ENCODE assay signal across 21 cellular contexts in genomic region chr15:80691575-80691974, GRCh38. TPM values are rescaled to one million over a fixed set of nuclear protein-coding genes. Genes with fewer than 3 reads are reported as not detected.
DNase-seq lines count a peak whose midpoint lies in the region; ATAC-seq, FAIRE-seq and TF ChIP-seq lines count a peak whose summit lies in the region.
"Had no signal": no experiment of that assay in that cellular context is flagged by ENCODE, and none has a peak within 500 bp of the region (broad histone marks: within the 10 kb centered on the region; RNA-seq: fewer than 3 reads in every experiment).

No MANE protein-coding gene starts in this region.

- H3K27ac ChIP-seq in PC-3 (ENCODE audit: low read length), result peak overlapping the region; percentile 64
- H3K27ac ChIP-seq in HepG2 (ENCODE audit: extremely low read length, insufficient read depth, low read length), result no peak overlapping the region
- H3K27ac ChIP-seq: KMS-11 had no signal

- DNase-seq in DMS53 (lab: John Stamatoyannopoulos, UW) (peak; percentile 48), PC-3 (peak; percentile 74), bronchial epithelial cell (ENCODE audit: low read depth) (peak; percentile 72), HepG2 (ENCODE audit: low spot score) (peak; percentile 33), NCI-H526 (lab: John Stamatoyannopoulos, UW) (no peak), NAMALWA (ENCODE audit: low spot score) (no peak)
- DNase-seq: ACHN; BE2C; C1 segment of cervical spinal cord; Caco-2; CD4-positive, alpha-beta T cell; DMS79 treated with DMSO at 0.1 percent for 48 hours; GOT3; H7 had no signal

- no peak for TF ChIP-seq POLR2A in HepG2 (IDR thresholded peaks at IDR 0.05; ENCODE audit: insufficient read depth in 1 of 2, low read depth in 2 of 2, low read length in 2 of 2)

- TF ChIP-seq CTCF in PC-3 (conservative IDR thresholded peaks at IDR 0.05; ENCODE audit: low read depth, low read length), result no peak
- TF ChIP-seq CTCF in bronchial epithelial cell (IDR thresholded peaks at IDR 0.05; ENCODE audit: insufficient read depth, low read length, severe bottlenecking), result no peak
- no peak for TF ChIP-seq CTCF in HepG2 (CRISPR knock-in tag; IDR thresholded peaks at IDR 0.05)

- H4K20me1 ChIP-seq in PC-3 (ENCODE audit: low read length) (peaks cover 2% of the 10 kb centered on the region; the same call in 1 of the 2 replicates), HepG2 (ENCODE audit: insufficient read depth, low read length) (no peaks in the 10 kb centered on the region)

- H3K79me2 ChIP-seq in PC-3 (ENCODE audit: low read length) (peaks cover 18% of the 10 kb centered on the region), HepG2 (ENCODE audit: insufficient read depth, low read length) (no peaks in the 10 kb centered on the region)

- in situ Hi-C loops in HepG2 (cut with HindIII; ENCODE audit: extremely low pct_ligation_motif_present, low pct_unique_long_range_greater_than_20kb), result no loop called here

- H3K9ac ChIP-seq in PC-3 (ENCODE audit: low read length) (no peak overlapping the region), HepG2 (ENCODE audit: insufficient read depth, low read depth, low read length) (no peak overlapping the region)
- H3K9ac ChIP-seq: KMS-11 had no signal

- no peaks in the 10 kb centered on the region for H3K27me3 ChIP-seq in PC-3 (ENCODE audit: low read length)
- H3K27me3 ChIP-seq in bronchial epithelial cell (ENCODE audit: control insufficient read depth, insufficient read depth, low read length), result no peaks in the 10 kb centered on the region
- peaks cover 0 to 35% of the 10 kb centered on the region in 2 experiments; a peak in 4 of 5 replicates for H3K27me3 ChIP-seq in HepG2 (ENCODE audit: control insufficient read depth in 1 of 2, insufficient read depth in 2 of 2, low read length in 2 of 2)
- H3K27me3 ChIP-seq: BE2C had no signal

- H2AFZ ChIP-seq in PC-3 (ENCODE audit: low read length) (no peak overlapping the region), HepG2 (ENCODE audit: low read length) (no peak overlapping the region)

- no peak for FAIRE-seq in bronchial epithelial cell (lab: Jason Lieb, UNC)
- FAIRE-seq in HepG2 (lab: Jason Lieb, UNC), result no peak
- FAIRE-seq: D721Med, GM12891, GM19239 had no signal

- H3K4me3 ChIP-seq in PC-3 (ENCODE audit: low read length), result no peak overlapping the region; the same call in 1 of the 2 replicates
- H3K4me3 ChIP-seq in bronchial epithelial cell (ENCODE audit: low read depth, low read length), result no peak overlapping the region
- no peak overlapping the region for H3K4me3 ChIP-seq in HepG2 (replicated peaks in 1 of 3; ENCODE audit: insufficient read depth in 1 of 3, low read depth in 2 of 3, low read length in 3 of 3)

- H3F3A ChIP-seq in PC-3 (ENCODE audit: low read length, unreplicated experiment), result no peaks in the 10 kb centered on the region

- peaks cover 34% of the 10 kb centered on the region for H3K4me1 ChIP-seq in PC-3 (ENCODE audit: insufficient read depth, low read length)
- peaks cover 24% of the 10 kb centered on the region for H3K4me1 ChIP-seq in HepG2 (ENCODE audit: insufficient read depth, low read length)
- H3K4me1 ChIP-seq: BE2C had no signal

- POLR2A ChIA-PET in PC-3 (lab: Charles Lee; ENCODE audit: unreplicated experiment) (no interaction called here), HepG2 (lab: Yijun Ruan, JAX) (no interaction called here)

- TF ChIP-seq EP300 in HepG2 (IDR thresholded peaks at IDR 0.05; ENCODE audit: low read depth in 2 of 2, low read length in 2 of 2), result no peak
- TF ChIP-seq EP300 in HepG2 (CRISPR knock-in tag; IDR thresholded peaks at IDR 0.05; ENCODE audit: borderline replicate concordance), result no peak

- H3K4me2 ChIP-seq in PC-3 (ENCODE audit: low read length) (peak overlapping the region; percentile 37; the same call in 1 of the 2 replicates), HepG2 (ENCODE audit: low read depth, low read length) (no peak overlapping the region; the same call in 1 of the 2 replicates)
- H3K4me2 ChIP-seq: KMS-11 had no signal

- H3K36me3 ChIP-seq in PC-3 (ENCODE audit: low read depth, low read length) (no peaks in the 10 kb centered on the region), bronchial epithelial cell (ENCODE audit: control insufficient read depth, insufficient read depth, low read length) (no peaks in the 10 kb centered on the region), HepG2 (replicated peaks in 1 of 2; ENCODE audit: control insufficient read depth in 1 of 2, insufficient read depth in 2 of 2, low read length in 2 of 2) (no peaks in the 10 kb centered on the region)
- H3K36me3 ChIP-seq: BE2C had no signal

- ATAC-seq in PC-3 (peak; percentile 26), HepG2 (peak; percentile 18; the same call in 1 of the 3 replicates), HG03280 (IDR thresholded peaks at IDR 0.05; ENCODE audit: unreplicated experiment) (no peak), GM19455 (IDR thresholded peaks at IDR 0.05; ENCODE audit: unreplicated experiment) (no peak)
- ATAC-seq: HCT116 had no signal

- intact Hi-C loops in PC-3 (cut with micrococcal nuclease), result loop anchor here (5.0 kb wide), 1 partner anchor 104 kb away; no protein-coding TSS in a partner anchor
- intact Hi-C loops in HepG2 (cut with micrococcal nuclease; ENCODE audit: unreplicated experiment), result no loop called here

- no TSS peak for BruUV-seq in PC-3 (replicated peaks; lab: Mats Ljungman, UMichigan)
- no TSS peak for BruUV-seq in HepG2 (replicated peaks; lab: Mats Ljungman, UMichigan)

- no peaks in the 10 kb centered on the region for H3K9me2 ChIP-seq in PC-3 (replicated peaks; ENCODE audit: low read length)

- no peaks in the 10 kb centered on the region for H3K9me3 ChIP-seq in PC-3 (ENCODE audit: low read length)
- H3K9me3 ChIP-seq in HepG2 (ENCODE audit: low read length), result no peaks in the 10 kb centered on the region
- H3K9me3 ChIP-seq: BE2C, Caco-2 had no signal

- 0% methylated on average over 3 of the region's 3 CpGs for WGBS in HepG2 (ENCODE audit: low lambda C conversion rate)

- CTCF ChIA-PET in PC-3 (lab: Charles Lee) (interaction anchor here (0.7 kb wide), 1 partner anchor 88 kb away, joined by 3 read pairs; the partner anchor contains the start of gene CEMIP), HepG2 (lab: Yijun Ruan, JAX; ENCODE audit: low intra/inter-chr PET ratio, low total read pairs) (no interaction called here)

- no peak for TF ChIP-seq RAD21 in HepG2 (CRISPR knock-in tag; IDR thresholded peaks at IDR 0.05)

TF ChIP-seq in HepG2, 621 proteins besides CTCF, POLR2A, EP300 and RAD21:
- TF ChIP-seq FOSL2 (CRISPR knock-in tag; IDR thresholded peaks at IDR 0.05), result peak; percentile 33; the same call in 1 of the 2 replicates
- TF ChIP-seq ZNF589 (CRISPR knock-in tag; conservative IDR thresholded peaks at IDR 0.05), result no peak
- peak; percentile 83; the same call in 1 of the 2 replicates for TF ChIP-seq ZNF792 (CRISPR knock-in tag; IDR thresholded peaks at IDR 0.05)
TF ChIP-seq in HepG2: peak in this region for 2.

RNA-seq across cellular contexts. Expression of gene ABHD17C, which starts 3.5 kb away (rescaled TPM):
- total RNA-seq in PC-3 (2014; rRNA removed), result 10.3 and 14.2 TPM in 2 replicates
- total RNA-seq in bronchial epithelial cell, result 25.9 and 30.5 TPM in 2 replicates
- total RNA-seq in HepG2 (2016; rRNA removed; fragmentation: Illumina TruSeq; extraction: Trizol), result 2.9 and 4.7 TPM in 2 replicates
- 1.5 TPM in 2 replicates for total RNA-seq in HepG2 (2016; cell fraction: cytosol; rRNA removed; fragmentation: Illumina TruSeq; extraction: Trizol; ENCODE audit: low read depth)
- total RNA-seq in HepG2 (2016; cell fraction: insoluble cytoplasmic fraction; rRNA removed; fragmentation: Illumina TruSeq; extraction: Trizol), result 2.7 and 4.3 TPM in 2 replicates
- 4.7 and 8.1 TPM in 2 replicates for total RNA-seq in HepG2 (2016; cell fraction: membrane; rRNA removed; fragmentation: Illumina TruSeq; extraction: Trizol)
- 4.1 and 4.3 TPM in 2 replicates for total RNA-seq in HepG2 (2016; cell fraction: nucleus; rRNA removed; fragmentation: Illumina TruSeq; extraction: Trizol)
- 3.3 and 3.9 TPM in 2 replicates for polyA plus RNA-seq in HepG2 (2011; rRNA removed)
- polyA plus RNA-seq in HepG2 (2011; cell fraction: cytosol; rRNA removed), result 2.9 and 3.8 TPM in 2 replicates
- polyA plus RNA-seq in HepG2 (2011; cell fraction: nucleus; rRNA removed), result 1.3 and 1.5 TPM in 2 replicates
- 2.3 and 4.0 TPM in 2 replicates for polyA plus RNA-seq in HepG2 (2012)
- polyA plus RNA-seq in HepG2 (2016; cell fraction: cytosol; fragmentation: Illumina TruSeq; extraction: Trizol; ENCODE audit: low read depth), result 3.1 and 3.6 TPM in 2 replicates
- polyA plus RNA-seq in HepG2 (2016; cell fraction: insoluble cytoplasmic fraction; fragmentation: Illumina TruSeq; extraction: Trizol; ENCODE audit: low read depth), result 8.1 and 8.8 TPM in 2 replicates
- 8.3 and 8.5 TPM in 2 replicates for polyA plus RNA-seq in HepG2 (2016; cell fraction: membrane; fragmentation: Illumina TruSeq; extraction: Trizol; ENCODE audit: low read depth)
- polyA plus RNA-seq in HepG2 (2016; cell fraction: nucleus; fragmentation: Illumina TruSeq; extraction: Trizol; ENCODE audit: insufficient read depth, low read depth), result 8.3 and 8.7 TPM in 2 replicates
- 4.5 and 40.6 TPM in 2 replicates for polyA minus RNA-seq in HepG2 (2011; rRNA and poly(A)+ RNA removed; ENCODE audit: low replicate concordance)
- polyA minus RNA-seq in HepG2 (2011; cell fraction: cytosol; rRNA and poly(A)+ RNA removed), result 3.3 and 5.6 TPM in 2 replicates
- polyA minus RNA-seq in HepG2 (2011; cell fraction: nucleus; rRNA and poly(A)+ RNA removed), result 3.4 and 3.5 TPM in 2 replicates

Comparison
In these comparisons a context has a peak if more than half of its experiments do, and no peak if none do; other contexts are left out.
1. DNase-seq: peak in DMS53 (single experiment), PC-3 (single experiment), bronchial epithelial cell (single experiment) and HepG2 (single experiment); none in NCI-H526 (0 of 2) and NAMALWA (single experiment).
2. ATAC-seq: peak in PC-3 (single experiment) and HepG2 (single experiment); none in HG03280 (single experiment) and GM19455 (single experiment).